Comparison of ENCODE assay signal across 8 cellular contexts in genomic region chr16:30748634-30749445, GRCh38. TPM values are rescaled to one million over a fixed set of nuclear protein-coding genes. Genes with fewer than 3 reads are reported as not detected.
A peak's percentile ranks its signal among the peaks of the same experiment; 100 is the strongest.
DNase-seq lines count a peak whose midpoint lies in the region; ATAC-seq and TF ChIP-seq lines count a peak whose summit lies in the region.

No MANE protein-coding gene starts in this region.

- H3K9me3 Mint-ChIP-seq in HFFc6, result no peaks in the 10 kb centered on the region

- H3K27me3 Mint-ChIP-seq in HFFc6 (ENCODE audit: insufficient read depth), result peaks cover 5% of the 10 kb centered on the region

- ATAC-seq in SK-N-SH treated with all-trans-retinoic acid at 6 μM for 48 hours (peak; percentile 72), HG03095 (IDR thresholded peaks at IDR 0.05; ENCODE audit: unreplicated experiment) (no peak)

- peaks cover 19% of the 10 kb centered on the region for H3K36me3 ChIP-seq in ectodermal cell (ENCODE audit: control insufficient read depth, insufficient read depth, low read length)
- peaks cover 0 to 12% (median 5%) of the 10 kb centered on the region in 4 donors for H3K36me3 ChIP-seq in transverse colon

- H3K4me1 Mint-ChIP-seq in HFFc6 (ENCODE audit: low read depth), result peaks cover 32% of the 10 kb centered on the region

- 18% methylated on average over 35 to 36 of the region's 36 CpGs for WGBS in ectodermal cell, 2 experiments
- 37% methylated on average over 14 of the region's 36 CpGs; no CpG with 5 or more reads in 1 of the 2 donors for WGBS in transverse colon (ENCODE audit: low coverage in 1 of 2), 2 donors

- peaks cover 20% of the 10 kb centered on the region for H3K36me3 Mint-ChIP-seq in HFFc6 (ENCODE audit: low read depth)

- peak overlapping the region; percentile 83 for H3K27ac Mint-ChIP-seq in HFFc6

- H3K4me1 ChIP-seq in ectodermal cell (ENCODE audit: control insufficient read depth, insufficient read depth, low read length) (no peaks in the 10 kb centered on the region), transverse colon (peaks cover 0 to 43% (median 25%) of the 10 kb centered on the region in 4 donors)

- in situ Hi-C loops in transverse colon (cut with MboI; ENCODE audit: low pct_ligation_motif_present in 1 of 4, low pct_unique_long_range_greater_than_20kb in 1 of 4, low sequenced_read_pairs in 3 of 4), result no loop called here

- H3K27me3 ChIP-seq in ectodermal cell (ENCODE audit: control insufficient read depth, insufficient read depth, low read length, poor library complexity, severe bottlenecking) (no peaks in the 10 kb centered on the region), transverse colon (no peaks in the 10 kb centered on the region)

- intact Hi-C loops in transverse colon (cut with DNase I; ENCODE audit: low total_unique reads), result no loop called here

- TF ChIP-seq EP300 in transverse colon (IDR thresholded peaks at IDR 0.05; ENCODE audit: low read depth), result no peak

- peak overlapping the region; percentile 97 for H3K4me3 Mint-ChIP-seq in HFFc6

- TF ChIP-seq CTCF in HFFc6 (IDR thresholded peaks at IDR 0.05), result no peak
- no peak for TF ChIP-seq CTCF in transverse colon (IDR thresholded peaks at IDR 0.05)

- H3K27ac ChIP-seq in ectodermal cell (ENCODE audit: insufficient read depth, low read depth, low read length, poor library complexity, severe bottlenecking) (no peak overlapping the region), transverse colon (peak overlapping the region; percentile 85 to 95 (median 91))

- no peak for TF ChIP-seq POLR2A in transverse colon (IDR thresholded peaks at IDR 0.05)

- H3K4me3 ChIP-seq in ectodermal cell (ENCODE audit: insufficient read depth, low read depth, low read length) (peak overlapping the region; percentile 57), transverse colon (peak overlapping the region; percentile 72 to 100 (median 96))

- H3K9me3 ChIP-seq in ectodermal cell (ENCODE audit: control insufficient read depth, low read length) (no peaks in the 10 kb centered on the region), transverse colon (no peaks in the 10 kb centered on the region)

- DNase-seq in DMS53 (lab: John Stamatoyannopoulos, UW) (peak; percentile 59), DMS53 treated with DMSO at 0.1 percent for 48 hours (lab: John Stamatoyannopoulos, UW; ENCODE audit: unreplicated experiment) (no peak), HFFc6 (peak; percentile 23), lung microvascular endothelial cell (ENCODE audit: low read depth in 2 of 2) (peak; percentile 34 to 54), transverse colon (peak; percentile 58)

TF ChIP-seq in SK-N-SH treated with all-trans-retinoic acid at 6 μM for 48 hours, 23 proteins besides CTCF, POLR2A, EP300 and RAD21 (continues in another document):
- TF ChIP-seq BACH2 (CRISPR knock-in tag; IDR thresholded peaks at IDR 0.05; ENCODE audit: borderline replicate concordance), result no peak
- TF ChIP-seq ARNTL (CRISPR knock-in tag; IDR thresholded peaks at IDR 0.05; ENCODE audit: borderline replicate concordance, low read depth), result no peak
- no peak for TF ChIP-seq CSDC2 (CRISPR knock-in tag; IDR thresholded peaks at IDR 0.05)
- TF ChIP-seq OSR1 (CRISPR knock-in tag; IDR thresholded peaks at IDR 0.05), result no peak
- TF ChIP-seq ESRRG (CRISPR knock-in tag; IDR thresholded peaks at IDR 0.05), result no peak
- no peak for TF ChIP-seq TSHZ2 (CRISPR knock-in tag; IDR thresholded peaks at IDR 0.05)
- TF ChIP-seq PATZ1 (CRISPR knock-in tag; IDR thresholded peaks at IDR 0.05; ENCODE audit: borderline replicate concordance), result no peak
- TF ChIP-seq ZC3H10 (CRISPR knock-in tag; IDR thresholded peaks at IDR 0.05), result no peak
- no peak for TF ChIP-seq RARB (CRISPR knock-in tag; IDR thresholded peaks at IDR 0.05)
- TF ChIP-seq CSRNP3 (CRISPR knock-in tag; IDR thresholded peaks at IDR 0.05), result no peak

RNA-seq across cellular contexts. Expression of gene PHKG2, which starts 0.6 kb away (rescaled TPM):
- total RNA-seq in HFFc6 (2021; fragmentation: NEBNext Ultra II Directional; extraction: Animal tissue kit (Norgen Biotek cat#: 25700)), result 10 to 100 TPM; 26.6 to 31.0 (median 27.7) TPM
- 41.4 TPM for polyA plus RNA-seq in ectodermal cell (2013, experiment 1 of 4)
- polyA plus RNA-seq in ectodermal cell (2013, experiment 2 of 4), result 44.2 TPM
- polyA plus RNA-seq in ectodermal cell (2013, experiment 3 of 4), result 37.8 TPM
- 41.3 TPM for polyA plus RNA-seq in ectodermal cell (2013, experiment 4 of 4)
- total RNA-seq in lung microvascular endothelial cell, result 8.9 and 10.7 TPM in 2 replicates
- 100 to 1,000 TPM in 1 of 4 donors, 10 to 100 TPM in 3; 41.1 to 152 (median 66.4) TPM for total RNA-seq in transverse colon

RNA-seq across cellular contexts. Expression of gene CFAP119, which starts 13.0 kb away (rescaled TPM):
- total RNA-seq in HFFc6 (2021; fragmentation: NEBNext Ultra II Directional; extraction: Animal tissue kit (Norgen Biotek cat#: 25700)), result 1 to 10 TPM; 4.3 to 7.6 (median 5.1) TPM
- polyA plus RNA-seq in ectodermal cell (2013, experiment 1 of 4), result 7.8 TPM
- polyA plus RNA-seq in ectodermal cell (2013, experiment 2 of 4), result 7.3 TPM
- 5.2 TPM for polyA plus RNA-seq in ectodermal cell (2013, experiment 3 of 4)
- polyA plus RNA-seq in ectodermal cell (2013, experiment 4 of 4), result 5.8 TPM
- 0.40 and 0.87 TPM in 2 replicates for total RNA-seq in lung microvascular endothelial cell
- total RNA-seq in transverse colon, result 10 to 100 TPM in 1 of 4 donors, 1 to 10 TPM in 3; 3.3 to 15.5 (median 6.0) TPM

RNA-seq across cellular contexts. Expression of gene RNF40, which starts 13.3 kb away (rescaled TPM):
- total RNA-seq in HFFc6 (2021; fragmentation: NEBNext Ultra II Directional; extraction: Animal tissue kit (Norgen Biotek cat#: 25700)), result 100 to 1,000 TPM in 5 of 6 experiments, 10 to 100 TPM in 1; 98.2 to 120 (median 104) TPM
- 99.4 TPM for polyA plus RNA-seq in ectodermal cell (2013, experiment 1 of 4)
- 94.3 TPM for polyA plus RNA-seq in ectodermal cell (2013, experiment 2 of 4)
- 65.2 TPM for polyA plus RNA-seq in ectodermal cell (2013, experiment 3 of 4)
- 76.5 TPM for polyA plus RNA-seq in ectodermal cell (2013, experiment 4 of 4)
- total RNA-seq in lung microvascular endothelial cell, result 32.7 and 42.5 TPM in 2 replicates
- 100 to 1,000 TPM in 1 of 4 donors, 10 to 100 TPM in 3; 55.3 to 105 (median 77.8) TPM for total RNA-seq in transverse colon

RNA-seq across cellular contexts. Expression of gene ZNF629, which starts 38.2 kb away (rescaled TPM):
- 10 to 100 TPM; 19.4 to 21.8 (median 21.0) TPM for total RNA-seq in HFFc6 (2021; fragmentation: NEBNext Ultra II Directional; extraction: Animal tissue kit (Norgen Biotek cat#: 25700))
- polyA plus RNA-seq in ectodermal cell (2013, experiment 1 of 4), result 28.0 TPM
- 33.7 TPM for polyA plus RNA-seq in ectodermal cell (2013, experiment 2 of 4)
- polyA plus RNA-seq in ectodermal cell (2013, experiment 3 of 4), result 24.7 TPM
- polyA plus RNA-seq in ectodermal cell (2013, experiment 4 of 4), result 26.9 TPM
- total RNA-seq in lung microvascular endothelial cell (3.9 and 5.2 TPM in 2 replicates), transverse colon (10 to 100 TPM; 13.5 to 29.9 (median 16.4) TPM)

RNA-seq across cellular contexts. Expression of gene SRCAP, which starts 49.9 kb away (rescaled TPM):
- 10 to 100 TPM; 43.4 to 48.1 (median 45.9) TPM for total RNA-seq in HFFc6 (2021; fragmentation: NEBNext Ultra II Directional; extraction: Animal tissue kit (Norgen Biotek cat#: 25700))
- polyA plus RNA-seq in ectodermal cell (2013, experiment 1 of 4), result 45.8 TPM
- 62.0 TPM for polyA plus RNA-seq in ectodermal cell (2013, experiment 2 of 4)
- polyA plus RNA-seq in ectodermal cell (2013, experiment 3 of 4), result 31.4 TPM
- 38.0 TPM for polyA plus RNA-seq in ectodermal cell (2013, experiment 4 of 4)
- total RNA-seq in lung microvascular endothelial cell (16.6 and 24.8 TPM in 2 replicates), transverse colon (100 to 1,000 TPM in 1 of 4 donors, 10 to 100 TPM in 3; 43.8 to 135 (median 71.3) TPM)
